10 cellular contexts compared by ENCODE assay signal in the genomic region with DNA sequence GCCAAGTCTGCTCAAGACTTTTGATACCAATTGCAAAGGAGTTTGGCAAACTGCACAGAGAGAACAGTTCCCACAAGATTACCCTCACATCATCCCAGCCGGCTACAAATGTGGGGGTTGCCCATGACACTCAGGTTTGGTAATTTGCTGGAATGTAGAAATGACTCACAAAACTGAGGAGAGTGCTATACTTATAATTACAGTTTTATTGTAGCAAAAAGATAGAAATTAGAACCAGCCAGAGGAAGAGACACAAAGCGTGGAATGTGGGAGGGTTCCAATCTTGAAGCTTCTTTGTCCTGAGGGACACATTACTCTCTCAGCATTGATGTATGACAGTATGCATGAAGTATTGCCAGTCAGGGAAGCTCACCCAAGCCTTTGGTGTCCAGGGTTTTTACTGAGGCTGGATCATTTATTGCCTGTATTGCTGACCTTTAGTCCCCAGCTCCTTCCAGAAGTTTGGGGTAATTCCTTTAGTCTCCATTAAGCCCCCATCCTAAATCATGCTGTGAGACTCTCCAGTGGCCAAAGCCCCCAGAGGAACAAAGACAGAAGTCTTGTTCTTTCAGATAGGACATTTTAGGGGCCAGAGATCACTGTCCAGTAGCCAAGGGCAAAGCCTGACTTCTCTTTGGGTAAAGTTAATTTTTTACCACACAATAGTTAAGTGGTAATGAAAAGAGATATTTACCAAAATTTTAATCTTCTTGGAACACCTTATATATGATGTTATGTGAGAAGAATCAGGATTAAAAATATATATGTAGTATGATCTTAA. TPM values are rescaled to one million over a fixed set of nuclear protein-coding genes. Genes with fewer than 3 reads are reported as not detected.
DNase-seq lines count a peak whose midpoint lies in the region; ATAC-seq, FAIRE-seq and TF ChIP-seq lines count a peak whose summit lies in the region.
"Had no signal": no experiment of that assay in that cellular context is flagged by ENCODE, and none has a peak within 500 bp of the region (broad histone marks: within the 10 kb centered on the region; RNA-seq: fewer than 3 reads in every experiment).

No MANE protein-coding gene starts in this region.

- peaks cover 7 to 15% of the 10 kb centered on the region in 2 donors for H3K36me3 ChIP-seq in kidney (ENCODE audit: control insufficient read depth in 1 of 2, insufficient read depth in 2 of 2, low read length in 2 of 2)
- peaks cover 10% of the 10 kb centered on the region for H3K36me3 ChIP-seq in effector memory CD4-positive, alpha-beta T cell (ENCODE audit: control insufficient read depth, insufficient read depth, low read length)

- H3K4me3 ChIP-seq in kidney (ENCODE audit: low read length in 2 of 2): no peak overlapping the region
- H3K4me3 ChIP-seq in effector memory CD4-positive, alpha-beta T cell (ENCODE audit: insufficient read depth, low read depth, low read length, poor library complexity, severe bottlenecking): no peak overlapping the region

- FAIRE-seq in RCC 7860 (lab: Jason Lieb, UNC) (peak; percentile 75), kidney (lab: Jason Lieb, UNC) (no peak)

- no peak for TF ChIP-seq CTCF in kidney (IDR thresholded peaks at IDR 0.05; ENCODE audit: borderline replicate concordance, extremely low read depth, insufficient read depth)

- peaks cover 25% of the 10 kb centered on the region for H3K36me3 Mint-ChIP-seq in activated T-cell treated with anti-CD3 and anti-CD28 coated beads, Interleukin-2, amount 50 U/mL, for 4 hours (ENCODE audit: insufficient read depth)

- H3K9me3 ChIP-seq in kidney (ENCODE audit: control insufficient read depth in 1 of 2, low read length in 2 of 2): no peaks in the 10 kb centered on the region
- no peaks in the 10 kb centered on the region for H3K9me3 ChIP-seq in effector memory CD4-positive, alpha-beta T cell (ENCODE audit: control insufficient read depth, low read length)

- peaks cover 7 to 9% of the 10 kb centered on the region in 2 donors for H3K4me1 ChIP-seq in kidney (ENCODE audit: control insufficient read depth in 1 of 2, insufficient read depth in 1 of 2, low read depth in 1 of 2, low read length in 2 of 2)
- H3K4me1 ChIP-seq in effector memory CD4-positive, alpha-beta T cell (ENCODE audit: control insufficient read depth, insufficient read depth, low read length, poor library complexity, severe bottlenecking): peaks cover 15% of the 10 kb centered on the region

- no peak overlapping the region for H3K27ac ChIP-seq in kidney (ENCODE audit: low read depth in 2 of 2, low read length in 2 of 2)
- H3K27ac ChIP-seq in effector memory CD4-positive, alpha-beta T cell (ENCODE audit: insufficient read depth, low read length, poor library complexity, severe bottlenecking): no peak overlapping the region

- H3K27me3 ChIP-seq in effector memory CD4-positive, alpha-beta T cell (replicated peaks; ENCODE audit: control insufficient read depth, insufficient read depth, low read length, poor library complexity, severe bottlenecking): no peaks in the 10 kb centered on the region

- H3K9ac ChIP-seq in kidney (ENCODE audit: low read length in 2 of 2): peak overlapping the region in 1 of 2 donors; percentile 10

- no peaks in the 10 kb centered on the region for H3K27me3 Mint-ChIP-seq in activated T-cell treated with anti-CD3 and anti-CD28 coated beads, Interleukin-2, amount 50 U/mL, for 4 hours (ENCODE audit: low read depth)
- H3K27me3 Mint-ChIP-seq: central memory CD8-positive, alpha-beta T cell had no signal

- peak; percentile 69 for DNase-seq in ELR (ENCODE audit: low read depth)
- DNase-seq in RCC 7860 (ENCODE audit: low spot score): peak; percentile 72
- DNase-seq in fibroblast of gingiva (ENCODE audit: low read depth): peak; percentile 76
- peak; percentile 65 for DNase-seq in putamen (ENCODE audit: low spot score)
- no peak for DNase-seq in activated gamma-delta T cell treated with Interleukin-2 at 50 U/mL for 16 hours
- no peak for DNase-seq in kidney
- DNase-seq in effector memory CD4-positive, alpha-beta T cell: no peak
- no peak for DNase-seq in activated T-cell treated with anti-CD3 and anti-CD28 coated beads, Interleukin-2, amount 50 U/mL, for 4 hours
- DNase-seq: GF-D8 had no signal

- H3K4me1 Mint-ChIP-seq in activated T-cell treated with anti-CD3 and anti-CD28 coated beads, Interleukin-2, amount 50 U/mL, for 4 hours (ENCODE audit: low read depth): peaks cover 27% of the 10 kb centered on the region

- no peaks in the 10 kb centered on the region for H3K9me3 Mint-ChIP-seq in activated T-cell treated with anti-CD3 and anti-CD28 coated beads, Interleukin-2, amount 50 U/mL, for 4 hours
- H3K9me3 Mint-ChIP-seq: central memory CD8-positive, alpha-beta T cell had no signal

- intact Hi-C loops in kidney (cut with DNase I): no loop called here

- ATAC-seq in activated T-cell treated with anti-CD3 and anti-CD28 coated beads, Interleukin-2, amount 50 U/mL, for 4 hours: no peak

- H3K4me3 Mint-ChIP-seq in activated T-cell treated with anti-CD3 and anti-CD28 coated beads, Interleukin-2, amount 50 U/mL, for 4 hours: no peak overlapping the region
- H3K4me3 Mint-ChIP-seq: central memory CD8-positive, alpha-beta T cell had no signal

RNA-seq across cellular contexts. Expression of a gene that starts 9.9 kb away (rescaled TPM):
- 21.7 TPM for total RNA-seq in kidney
- polyA plus RNA-seq in kidney (ENCODE audit: insufficient read depth, low read depth, low replicate concordance): 9.7 TPM
- 10 to 100 TPM; 15.1 to 20.5 (median 15.4) TPM for total RNA-seq in activated T-cell treated with anti-CD3 and anti-CD28 coated beads, Interleukin-2, amount 50 U/mL, for 4 hours

RNA-seq across cellular contexts. Expression of a gene that starts 57.6 kb away (rescaled TPM):
- total RNA-seq in kidney: 55.0 TPM
- 12.0 TPM for polyA plus RNA-seq in kidney (ENCODE audit: insufficient read depth, low read depth, low replicate concordance)
- total RNA-seq in activated T-cell treated with anti-CD3 and anti-CD28 coated beads, Interleukin-2, amount 50 U/mL, for 4 hours: 100 to 1,000 TPM; 130 to 143 (median 132) TPM

Comparison
In these comparisons a context has a peak if more than half of its experiments do, and no peak if none do; other contexts are left out.
1. DNase-seq: peak in ELR (single experiment), RCC 7860 (single experiment), fibroblast of gingiva (single experiment) and putamen (single experiment); none in activated gamma-delta T cell treated with Interleukin-2 at 50 U/mL for 16 hours (single experiment), kidney (single experiment), effector memory CD4-positive, alpha-beta T cell (0 of 3) and activated T-cell treated with anti-CD3 and anti-CD28 coated beads, Interleukin-2, amount 50 U/mL, for 4 hours (single experiment).